In the genomic region with DNA sequence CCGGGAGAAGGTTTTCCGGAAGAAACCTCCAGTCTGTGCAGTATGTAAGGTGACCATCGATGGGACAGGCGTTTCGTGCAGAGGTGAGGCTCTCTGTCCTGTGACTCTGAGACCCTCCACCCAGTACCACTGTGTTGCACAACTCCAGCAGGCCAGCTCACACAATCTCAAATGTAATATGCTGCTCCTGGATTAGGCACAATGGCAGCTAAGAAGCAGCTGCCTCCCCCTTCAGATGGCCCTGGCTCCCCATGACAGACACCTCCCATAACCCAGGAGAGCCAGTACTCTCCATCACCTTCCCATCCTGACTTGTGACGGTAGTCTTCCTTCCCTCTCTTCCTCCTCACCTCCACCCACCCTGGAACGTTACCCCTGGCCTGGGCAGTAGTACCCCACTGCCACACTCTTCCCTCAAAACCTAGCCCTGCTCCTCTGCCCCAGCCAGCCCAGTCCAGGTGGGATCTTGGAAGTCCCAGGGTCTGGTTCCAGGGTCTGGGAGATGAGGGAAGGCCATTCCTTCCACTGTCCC, we compare ENCODE assay signal across 12 cellular contexts. TPM values are rescaled to one million over a fixed set of nuclear protein-coding genes. Genes with fewer than 3 reads are reported as not detected.
DNase-seq lines count a peak whose midpoint lies in the region; ATAC-seq, FAIRE-seq and TF ChIP-seq lines count a peak whose summit lies in the region.
"Had no signal": no experiment of that assay in that cellular context is flagged by ENCODE, and none has a peak within 500 bp of the region (broad histone marks: within the 10 kb centered on the region; RNA-seq: fewer than 3 reads in every experiment).

No MANE protein-coding gene starts in this region.

- no peaks in the 10 kb centered on the region for H3K27me3 ChIP-seq in pancreas

- H3K4me3 ChIP-seq in A549 = peak overlapping the region; percentile 57; the same call in 2 of the 3 replicates
- H3K4me3 ChIP-seq in fibroblast of pulmonary artery (replicated peaks; ENCODE audit: low read depth, low read length) = peak overlapping the region; percentile 90
- peak overlapping the region in 3 of 4 donors; percentile 6 to 59 (median 40) for H3K4me3 ChIP-seq in pancreas

- CTCF ChIA-PET in A549 (lab: Yijun Ruan, JAX) = interaction anchor here (1.2 to 45.5 kb wide), 8 partner anchors 10 to 146 kb away, joined by 3 to 1424 read pairs (median 7); a partner anchor contains a TSS

- TF ChIP-seq POLR2A in A549 (IDR thresholded peaks at IDR 0.05; ENCODE audit: low read length) = no peak

- DNase-seq in A549 (ENCODE audit: low read depth in 1 of 2, low spot score in 1 of 2) (no peak), SK-N-DZ (ENCODE audit: low spot score) (peak; percentile 14), fibroblast of pulmonary artery (ENCODE audit: low read depth) (no peak), pancreas (peak in 4 of 6 donors; percentile 38 to 49 (median 42)), CD1c-positive myeloid dendritic cell (ENCODE audit: extremely low spot score) (no peak), SKM-1 (lab: John Stamatoyannopoulos, UW; ENCODE audit: unreplicated experiment) (no peak)
- DNase-seq: activated naive CD4-positive, alpha-beta T cell treated with anti-CD3 and anti-CD28 coated beads, Interleukin-2, amount 10 ng/mL, durations not matched to agents 7 days and 5 days; stimulated activated naive CD8-positive, alpha-beta T cell treated with anti-CD3 and anti-CD28 coated beads, Interleukin-15, Interleukin-2, amounts not matched to agents 100 U/mL and 50 U/mL, for 24 hours; T-helper 9 cell had no signal

- no peaks in the 10 kb centered on the region for H3K36me3 ChIP-seq in pancreas

- no peak for ATAC-seq in A549
- ATAC-seq in pancreas = no peak
- no peak for ATAC-seq in GM19395 (IDR thresholded peaks at IDR 0.05; ENCODE audit: unreplicated experiment)
- no peak for ATAC-seq in GM21515 (IDR thresholded peaks at IDR 0.05; ENCODE audit: unreplicated experiment)
- ATAC-seq: stimulated activated naive CD8-positive, alpha-beta T cell treated with anti-CD3 and anti-CD28 coated beads, Interleukin-15, Interleukin-2, amounts not matched to agents 100 U/mL and 50 U/mL, for 24 hours had no signal

- peaks cover 71% of the 10 kb centered on the region for H3K4me1 ChIP-seq in A549
- peaks cover 40 to 54% (median 48%) of the 10 kb centered on the region in 3 donors for H3K4me1 ChIP-seq in pancreas

- H3K9me3 ChIP-seq in A549 = no peaks in the 10 kb centered on the region
- no peaks in the 10 kb centered on the region for H3K9me3 ChIP-seq in pancreas

- intact Hi-C loops in pancreas (cut with DNase I) = no loop called here

- POLR2A ChIA-PET in A549 (lab: Yijun Ruan, JAX) = interaction anchor here (0.6 to 1.2 kb wide), 4 partner anchors 9 to 69 kb away, joined by 3 to 4 read pairs (median 4); no protein-coding TSS in a partner anchor

- H3K4me2 ChIP-seq in A549 = peak overlapping the region; percentile 93

- no peak for TF ChIP-seq CTCF in A549 (IDR thresholded peaks at IDR 0.05)
- TF ChIP-seq CTCF in fibroblast of pulmonary artery (IDR thresholded peaks at IDR 0.05; ENCODE audit: low read length, missing control alignments) = no peak
- TF ChIP-seq CTCF in pancreas (IDR thresholded peaks at IDR 0.05) = no peak

- TF ChIP-seq RAD21 in A549 (conservative IDR thresholded peaks at IDR 0.05 in 1 of 2, IDR thresholded peaks at IDR 0.05 in 1 of 2) = no peak

- TF ChIP-seq EP300 in A549 (IDR thresholded peaks at IDR 0.05) = no peak

- 74% methylated on average over 7 of the region's 7 CpGs for WGBS in A549 (ENCODE audit: missing lambda C conversion rate)
- WGBS in pancreas, 2 donors = 11 to 17% methylated on average over 7 of the region's 7 CpGs

- no peak for FAIRE-seq in A549 (lab: Jason Lieb, UNC)
- FAIRE-seq in pancreas (lab: Jason Lieb, UNC) = no peak
- FAIRE-seq: GM18507 had no signal

- H3K27ac ChIP-seq in A549 = peak overlapping the region; percentile 99
- H3K27ac ChIP-seq in pancreas = peak overlapping the region; percentile 35 to 99 (median 98)

TF ChIP-seq in A549, 52 proteins besides CTCF, POLR2A, EP300 and RAD21:
- TF ChIP-seq KDM1A (IDR thresholded peaks at IDR 0.05; ENCODE audit: low read depth) = no peak
- TF ChIP-seq, protein P1, sequence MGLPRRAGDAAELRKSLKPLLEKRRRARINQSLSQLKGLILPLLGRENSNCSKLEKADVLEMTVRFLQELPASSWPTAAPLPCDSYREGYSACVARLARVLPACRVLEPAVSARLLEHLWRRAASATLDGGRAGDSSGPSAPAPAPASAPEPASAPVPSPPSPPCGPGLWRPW (IDR thresholded peaks at IDR 0.05) = no peak
- no peak for TF ChIP-seq ZFP36 (IDR thresholded peaks at IDR 0.05; ENCODE audit: borderline replicate concordance, partially characterized antibody)
- no peak for TF ChIP-seq SMC3 (IDR thresholded peaks at IDR 0.05)
- TF ChIP-seq MAFK (IDR thresholded peaks at IDR 0.05; ENCODE audit: partially characterized antibody) = no peak
- no peak for TF ChIP-seq MAZ (IDR thresholded peaks at IDR 0.05; ENCODE audit: borderline replicate concordance, low read depth, low read length)
- TF ChIP-seq GATA3 (IDR thresholded peaks at IDR 0.05; ENCODE audit: borderline replicate concordance) = no peak
- TF ChIP-seq, protein P2, sequence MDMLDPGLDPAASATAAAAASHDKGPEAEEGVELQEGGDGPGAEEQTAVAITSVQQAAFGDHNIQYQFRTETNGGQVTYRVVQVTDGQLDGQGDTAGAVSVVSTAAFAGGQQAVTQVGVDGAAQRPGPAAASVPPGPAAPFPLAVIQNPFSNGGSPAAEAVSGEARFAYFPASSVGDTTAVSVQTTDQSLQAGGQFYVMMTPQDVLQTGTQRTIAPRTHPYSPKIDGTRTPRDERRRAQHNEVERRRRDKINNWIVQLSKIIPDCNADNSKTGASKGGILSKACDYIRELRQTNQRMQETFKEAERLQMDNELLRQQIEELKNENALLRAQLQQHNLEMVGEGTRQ (IDR thresholded peaks at IDR 0.05) = no peak
- no peak for TF ChIP-seq HOXA7 (CRISPR knock-in tag; IDR thresholded peaks at IDR 0.05)
- TF ChIP-seq TP53 (CRISPR knock-in tag; IDR thresholded peaks at IDR 0.05) = no peak
- TF ChIP-seq ZNF302 (CRISPR knock-in tag; IDR thresholded peaks at IDR 0.05) = no peak

RNA-seq across cellular contexts. Expression of a gene that starts 2.1 kb away (rescaled TPM):
- 11.5 and 12.4 TPM in 2 replicates for polyA plus RNA-seq in A549 (2011; rRNA removed)
- 19.4 and 27.2 TPM in 2 replicates for polyA plus RNA-seq in A549 (2012; cell fraction: cytosol; rRNA removed)
- polyA plus RNA-seq in A549 (2012; cell fraction: nucleus; rRNA removed) = 72.7 and 109 TPM in 2 replicates
- 13.5 to 15.8 TPM (median 15.3 TPM) in 3 replicates for polyA plus RNA-seq in A549 (2017; fragmentation: RNase III; extraction: RNeasy Plus Mini Kit Qiagen cat#74134 plus additional on column Dnase treatment)
- 36.0 and 44.8 TPM in 2 replicates for polyA minus RNA-seq in A549 (2011; rRNA and poly(A)+ RNA removed)
- polyA plus RNA-seq in SK-N-DZ (2014; cell fraction: cytosol; rRNA removed) = 0.68 and 0.81 TPM in 2 replicates
- polyA plus RNA-seq in SK-N-DZ (2014; cell fraction: nucleus; rRNA removed) = 0.75 and 1.2 TPM in 2 replicates
- 10 to 100 TPM; 22.7 to 52.6 (median 28.2) TPM for total RNA-seq in pancreas
- polyA plus RNA-seq in pancreas = 100 to 1,000 TPM; 135 to 183 TPM

RNA-seq across cellular contexts. Expression of a gene that starts 27.2 kb away (rescaled TPM):
- polyA plus RNA-seq in A549 (2011; rRNA removed) = 26.8 and 28.1 TPM in 2 replicates
- polyA plus RNA-seq in A549 (2012; cell fraction: cytosol; rRNA removed) = 25.8 and 28.2 TPM in 2 replicates
- polyA plus RNA-seq in A549 (2012; cell fraction: nucleus; rRNA removed) = 28.8 and 33.3 TPM in 2 replicates
- 16.1 to 18.6 TPM (median 17.3 TPM) in 3 replicates for polyA plus RNA-seq in A549 (2017; fragmentation: RNase III; extraction: RNeasy Plus Mini Kit Qiagen cat#74134 plus additional on column Dnase treatment)
- polyA minus RNA-seq in A549 (2011; rRNA and poly(A)+ RNA removed) = 47.8 and 49.6 TPM in 2 replicates
- 2.0 and 2.7 TPM in 2 replicates for polyA plus RNA-seq in SK-N-DZ (2014; cell fraction: cytosol; rRNA removed)
- polyA plus RNA-seq in SK-N-DZ (2014; cell fraction: nucleus; rRNA removed) = 4.9 and 5.4 TPM in 2 replicates
- total RNA-seq in pancreas = 10 to 100 TPM; 37.1 to 47.2 (median 40.1) TPM
- polyA plus RNA-seq in pancreas = 10 to 100 TPM; 25.7 to 36.1 TPM

RNA-seq across cellular contexts. Expression of a gene that starts 45.5 kb away (rescaled TPM):
- polyA plus RNA-seq in A549 (2011; rRNA removed) = 49.1 and 64.5 TPM in 2 replicates
- polyA plus RNA-seq in A549 (2012; cell fraction: cytosol; rRNA removed) = 173 and 192 TPM in 2 replicates
- 121 and 142 TPM in 2 replicates for polyA plus RNA-seq in A549 (2012; cell fraction: nucleus; rRNA removed)
- 128 to 155 TPM (median 128 TPM) in 3 replicates for polyA plus RNA-seq in A549 (2017; fragmentation: RNase III; extraction: RNeasy Plus Mini Kit Qiagen cat#74134 plus additional on column Dnase treatment)
- polyA minus RNA-seq in A549 (2011; rRNA and poly(A)+ RNA removed) = 51.3 and 54.2 TPM in 2 replicates
- not detected in 2 replicates for polyA plus RNA-seq in SK-N-DZ (2014; cell fraction: cytosol; rRNA removed)
- polyA plus RNA-seq in SK-N-DZ (2014; cell fraction: nucleus; rRNA removed) = not detected in 2 replicates
- 10 to 100 TPM in 3 of 6 donors, 1 to 10 TPM in 3; 2.2 to 21.8 (median 9.2) TPM for total RNA-seq in pancreas
- 10 to 100 TPM; 24.5 to 32.8 TPM for polyA plus RNA-seq in pancreas

RNA-seq across cellular contexts. Expression of a gene that starts 45.7 kb away (rescaled TPM):
- polyA plus RNA-seq in A549 (2011; rRNA removed) = 577 and 650 TPM in 2 replicates
- polyA plus RNA-seq in A549 (2012; cell fraction: cytosol; rRNA removed) = 209 and 256 TPM in 2 replicates
- polyA plus RNA-seq in A549 (2012; cell fraction: nucleus; rRNA removed) = 167 and 231 TPM in 2 replicates
- polyA plus RNA-seq in A549 (2017; fragmentation: RNase III; extraction: RNeasy Plus Mini Kit Qiagen cat#74134 plus additional on column Dnase treatment) = 363 to 377 TPM (median 375 TPM) in 3 replicates
- polyA minus RNA-seq in A549 (2011; rRNA and poly(A)+ RNA removed) = 707 and 843 TPM in 2 replicates
- polyA plus RNA-seq in SK-N-DZ (2014; cell fraction: cytosol; rRNA removed) = 453 and 511 TPM in 2 replicates
- polyA plus RNA-seq in SK-N-DZ (2014; cell fraction: nucleus; rRNA removed) = 216 and 276 TPM in 2 replicates
- total RNA-seq in pancreas = 100 to 1,000 TPM; 343 to 522 (median 446) TPM
- polyA plus RNA-seq in pancreas = 10 to 100 TPM; 72.8 to 88.6 TPM

RNA-seq across cellular contexts. Expression of a gene that starts 51.3 kb away (rescaled TPM):
- polyA plus RNA-seq in A549 (2011; rRNA removed) (0.12 and 0.14 TPM in 2 replicates), A549 (2017; fragmentation: RNase III; extraction: RNeasy Plus Mini Kit Qiagen cat#74134 plus additional on column Dnase treatment) (0.09 to 0.21 TPM (median 0.16 TPM) in 3 replicates), pancreas (under 1 TPM; 0.15 to 0.54 TPM)
- 0.46 and 0.56 TPM in 2 replicates for polyA plus RNA-seq in A549 (2012; cell fraction: cytosol; rRNA removed)
- 1.9 TPM in 2 replicates for polyA plus RNA-seq in A549 (2012; cell fraction: nucleus; rRNA removed)
- polyA minus RNA-seq in A549 (2011; rRNA and poly(A)+ RNA removed) = 0.12 and 0.19 TPM in 2 replicates
- polyA plus RNA-seq in SK-N-DZ (2014; cell fraction: cytosol; rRNA removed) = not detected in 2 replicates
- polyA plus RNA-seq in SK-N-DZ (2014; cell fraction: nucleus; rRNA removed) = not detected in 2 replicates
- total RNA-seq in pancreas = under 1 TPM in 2 of 6 donors, not detected in 4; 0.09 to 0.18 TPM

Comparison
In these comparisons a context has a peak if more than half of its experiments do, and no peak if none do; other contexts are left out.
1. DNase-seq: peak in SK-N-DZ (single experiment) and pancreas (4 of 6); none in A549 (0 of 2), fibroblast of pulmonary artery (single experiment), CD1c-positive myeloid dendritic cell (single experiment) and SKM-1 (single experiment).
2. H3K4me3 ChIP-seq: peak in every context shown above with its lines; median percentile 90 in fibroblast of pulmonary artery; 57 in A549; 40 in pancreas.